ENCODE assay signal across 1 cellular context in genomic region chr17:45224671-45225050, GRCh38.
TF ChIP-seq lines count a peak whose summit lies in the region.

No MANE protein-coding gene starts in this region.

TF ChIP-seq in HepG2, 621 proteins besides CTCF, POLR2A, EP300 and RAD21 (continued from another document):
- TF ChIP-seq ZNF687 (CRISPR knock-in tag; IDR thresholded peaks at IDR 0.05) = 0 out of 2 replicates have a peak, but pooled peaks have one; percentile 23
- no peak for TF ChIP-seq MTA1 (CRISPR knock-in tag; IDR thresholded peaks at IDR 0.05; ENCODE audit: borderline replicate concordance)
- no peak for TF ChIP-seq ADNP (CRISPR knock-in tag; IDR thresholded peaks at IDR 0.05)
- no peak for TF ChIP-seq HHEX (CRISPR knock-in tag; IDR thresholded peaks at IDR 0.05)
- no peak for TF ChIP-seq SPEN (CRISPR knock-in tag; IDR thresholded peaks at IDR 0.05; ENCODE audit: low read depth)
- no peak for TF ChIP-seq POLR2AphosphoS5 (IDR thresholded peaks at IDR 0.05; ENCODE audit: low read depth, low read length)
- TF ChIP-seq SMC3 (IDR thresholded peaks at IDR 0.05; ENCODE audit: low read length) = no peak
TF ChIP-seq in HepG2: peak in this region for 1.
